8 cellular contexts compared by ENCODE assay signal in the genomic region with DNA sequence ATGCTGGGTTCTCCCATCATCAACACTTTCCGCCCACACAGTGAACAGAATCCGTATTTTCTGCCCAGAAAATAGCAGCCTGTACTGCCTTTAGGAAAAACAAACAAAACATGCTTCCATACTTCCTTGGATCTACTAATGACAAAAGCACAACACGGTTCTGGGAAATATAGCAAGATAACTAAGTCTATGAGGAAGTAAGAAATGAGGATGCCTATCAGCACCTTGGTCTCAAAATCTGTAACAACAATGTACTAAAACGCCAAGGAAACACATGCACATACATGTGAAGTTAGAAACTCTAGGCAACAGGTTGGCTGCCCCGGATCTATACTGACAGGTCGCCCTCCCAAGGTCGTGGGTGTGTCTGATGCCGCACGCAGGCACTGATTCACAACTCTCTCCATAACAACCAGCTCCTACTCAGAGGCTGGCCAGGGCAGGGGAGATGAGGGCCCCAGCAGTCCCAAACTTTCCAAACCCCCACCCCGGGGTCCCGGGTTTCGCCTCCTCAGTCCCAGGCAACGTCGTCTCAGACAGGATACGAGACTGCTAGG. TPM values are rescaled to one million over a fixed set of nuclear protein-coding genes. Genes with fewer than 3 reads are reported as not detected.
DNase-seq lines count a peak whose midpoint lies in the region; ATAC-seq, FAIRE-seq and TF ChIP-seq lines count a peak whose summit lies in the region.

No MANE protein-coding gene starts in this region.

- FAIRE-seq in GM12891 (lab: Jason Lieb, UNC): no peak

- H3K9me3 ChIP-seq in effector memory CD4-positive, alpha-beta T cell (ENCODE audit: control insufficient read depth, low read length): no peaks in the 10 kb centered on the region
- no peaks in the 10 kb centered on the region for H3K9me3 ChIP-seq in mononuclear cell (ENCODE audit: low read depth, low read length)

- no peaks in the 10 kb centered on the region for H3K27me3 ChIP-seq in effector memory CD4-positive, alpha-beta T cell (replicated peaks; ENCODE audit: control insufficient read depth, insufficient read depth, low read length, poor library complexity, severe bottlenecking)
- no peaks in the 10 kb centered on the region for H3K27me3 ChIP-seq in mononuclear cell (ENCODE audit: insufficient read depth, low read length)

- DNase-seq in GM12891 (ENCODE audit: insufficient read length, low spot score): peak; percentile 10
- DNase-seq in NCI-H146 treated with DMSO at 0.1 percent for 48 hours (lab: John Stamatoyannopoulos, UW; ENCODE audit: unreplicated experiment): peak; percentile 43
- peak; percentile 85 for DNase-seq in activated CD8-positive, alpha-beta memory T cell treated with anti-CD3 and anti-CD28 coated beads for 24 hours
- peak; percentile 38 to 50 (median 44) for DNase-seq in effector memory CD4-positive, alpha-beta T cell
- peak; percentile 37 for DNase-seq in stimulated activated CD8-positive, alpha-beta memory T cell treated with anti-CD3 and anti-CD28 coated beads, Interleukin-4, amount 100 ng/mL, for 4 hours (ENCODE audit: low read depth in 2 of 2, low spot score in 1 of 2)
- DNase-seq in NCI-H2107 treated with DMSO at 0.1 percent for 48 hours (lab: John Stamatoyannopoulos, UW; ENCODE audit: unreplicated experiment): no peak

- H3K36me3 ChIP-seq in effector memory CD4-positive, alpha-beta T cell (ENCODE audit: control insufficient read depth, insufficient read depth, low read length): no peaks in the 10 kb centered on the region

- H3K4me1 ChIP-seq in effector memory CD4-positive, alpha-beta T cell (ENCODE audit: control insufficient read depth, insufficient read depth, low read length, poor library complexity, severe bottlenecking): peaks cover 14% of the 10 kb centered on the region
- H3K4me1 ChIP-seq in mononuclear cell (ENCODE audit: insufficient read depth, low read length): peaks cover 21% of the 10 kb centered on the region

- no peak for TF ChIP-seq POLR2A in GM12891 (IDR thresholded peaks at IDR 0.05; ENCODE audit: low read depth, low read length)

- H3K4me3 ChIP-seq in effector memory CD4-positive, alpha-beta T cell (ENCODE audit: insufficient read depth, low read depth, low read length, poor library complexity, severe bottlenecking): peak overlapping the region; percentile 75
- H3K4me3 ChIP-seq in mononuclear cell (ENCODE audit: low read length): peak overlapping the region; percentile 93

- peak overlapping the region; percentile 96 for H3K27ac ChIP-seq in effector memory CD4-positive, alpha-beta T cell (ENCODE audit: insufficient read depth, low read length, poor library complexity, severe bottlenecking)

- peak; percentile 16 for ATAC-seq in HG02623 (IDR thresholded peaks at IDR 0.05; ENCODE audit: unreplicated experiment)

TF ChIP-seq in GM12891, 5 proteins besides CTCF, POLR2A, EP300 and RAD21:
- TF ChIP-seq POU2F2 (IDR thresholded peaks at IDR 0.05; ENCODE audit: low read depth, low read length) (0 out of 2 replicates have a peak, but pooled peaks have one; percentile 16), PAX5 (IDR thresholded peaks at IDR 0.05; ENCODE audit: insufficient read depth, low read length, severe bottlenecking) (no peak)

RNA-seq across cellular contexts. Expression of gene BTBD9, which starts 0.7 kb away (rescaled TPM):
- 2.4 TPM for polyA plus RNA-seq in GM12891 (2012; ENCODE audit: low read depth, missing spikeins)
- total RNA-seq in mononuclear cell: 93.7 TPM
